ENCODE assay signal across 9 cellular contexts in genomic region chr2:100606740-100607343, GRCh38. TPM values are rescaled to one million over a fixed set of nuclear protein-coding genes. Genes with fewer than 3 reads are reported as not detected.
A peak's percentile ranks its signal among the peaks of the same experiment; 100 is the strongest.
DNase-seq lines count a peak whose midpoint lies in the region; ATAC-seq and TF ChIP-seq lines count a peak whose summit lies in the region.
"Had no signal": no experiment of that assay in that cellular context is flagged by ENCODE, and none has a peak within 500 bp of the region (broad histone marks: within the 10 kb centered on the region; RNA-seq: fewer than 3 reads in every experiment).

No MANE protein-coding gene starts in this region.

- RAD21 ChIA-PET in HCT116 (lab: Charles Lee; ENCODE audit: low non-redundant PET in 1 of 2, low total read pairs in 2 of 2, uncharacterized antibody in 2 of 2, unreplicated experiment in 2 of 2): interaction anchor here (1.0 to 1.5 kb wide), 2 partner anchors 378 to 598 kb away, joined by 3 to 4 read pairs; no protein-coding TSS in a partner anchor

- no peaks in the 10 kb centered on the region for H3K9me2 ChIP-seq in HCT116 (ENCODE audit: insufficient read depth)
- H3K9me2 ChIP-seq in PC-3 (replicated peaks; ENCODE audit: low read length): no peaks in the 10 kb centered on the region

- no peak overlapping the region for H3K9ac ChIP-seq in HCT116 (ENCODE audit: low read length)
- peak overlapping the region; percentile 28 for H3K9ac ChIP-seq in PC-3 (ENCODE audit: low read length)

- H3K4me1 Mint-ChIP-seq in brain: peaks cover 32% of the 10 kb centered on the region
- H3K4me1 Mint-ChIP-seq in immature natural killer cell: no peaks in the 10 kb centered on the region

- H3K4me3 Mint-ChIP-seq in brain: peak overlapping the region in 1 of 5 experiments; percentile 66
- no peak overlapping the region for H3K4me3 Mint-ChIP-seq in immature natural killer cell

- peak; percentile 74 for ATAC-seq in HCT116
- ATAC-seq in PC-3: peak; percentile 66

- TF ChIP-seq RAD21 in HCT116 (IDR thresholded peaks at IDR 0.05; ENCODE audit: low read depth): peak; percentile 88

- BruUV-seq in HCT116 (replicated peaks; lab: Mats Ljungman, UMichigan) (no TSS peak), PC-3 (replicated peaks; lab: Mats Ljungman, UMichigan) (no TSS peak)

- H3K27me3 ChIP-seq in HCT116 (ENCODE audit: insufficient read depth, low read length) (no peaks in the 10 kb centered on the region), PC-3 (ENCODE audit: low read length) (no peaks in the 10 kb centered on the region)

- H3F3A ChIP-seq in PC-3 (ENCODE audit: low read length, unreplicated experiment): no peaks in the 10 kb centered on the region

- DNase-seq in COR-L47 (lab: John Stamatoyannopoulos, UW): peak; percentile 12
- peak; percentile 41 for DNase-seq in HCT116 (ENCODE audit: low read depth, low spot score)
- peak; percentile 78 for DNase-seq in PC-3
- DNase-seq in immature natural killer cell: peak; percentile 27 to 38 (median 29)
- peak; percentile 24 to 32 for DNase-seq in stimulated activated CD4-positive, alpha-beta T cell treated with anti-CD3 and anti-CD28 coated beads, Interleukin-2, amount 100 ng/mL, for 48 hours
- no peak for DNase-seq in stimulated activated naive CD4-positive, alpha-beta T cell treated with Interleukin-2 at 50 U/mL for 16 hours (lab: John Stamatoyannopoulos, UW)
- no peak for DNase-seq in NCI-H1105 (lab: John Stamatoyannopoulos, UW)

- CTCF ChIA-PET in HCT116 (lab: Charles Lee): interaction anchor here (0.6 to 2.2 kb wide), 12 partner anchors 9 to 611 kb away, joined by 3 to 8 read pairs (median 3); no protein-coding TSS in a partner anchor
- CTCF ChIA-PET in PC-3 (lab: Charles Lee): interaction anchor here (0.5 kb wide), 2 partner anchors 212 kb away, joined by 3 to 4 read pairs; no protein-coding TSS in a partner anchor

- H3K36me3 ChIP-seq in HCT116 (ENCODE audit: control insufficient read depth in 1 of 2, insufficient read depth in 2 of 2, low read length in 2 of 2): no peaks in the 10 kb centered on the region
- H3K36me3 ChIP-seq in PC-3 (ENCODE audit: low read depth, low read length): no peaks in the 10 kb centered on the region

- POLR2A ChIA-PET in HCT116 (lab: Charles Lee) (no interaction called here), PC-3 (lab: Charles Lee; ENCODE audit: unreplicated experiment) (no interaction called here)

- H3K4me2 ChIP-seq in HCT116 (ENCODE audit: low read length): peak overlapping the region; percentile 33
- H3K4me2 ChIP-seq in PC-3 (ENCODE audit: low read length): peak overlapping the region; percentile 79

- H3K9me3 Mint-ChIP-seq in brain: no peaks in the 10 kb centered on the region
- H3K9me3 Mint-ChIP-seq in immature natural killer cell: no peaks in the 10 kb centered on the region

- TF ChIP-seq POLR2A in HCT116 (IDR thresholded peaks at IDR 0.05; ENCODE audit: borderline replicate concordance, extremely low read depth, insufficient read depth, insufficient read length): no peak

- TF ChIP-seq CTCF in HCT116 (IDR thresholded peaks at IDR 0.05 in 2 of 3, conservative IDR thresholded peaks at IDR 0.05 in 1 of 3; ENCODE audit: borderline replicate concordance in 1 of 3, insufficient read depth in 1 of 3, low read depth in 2 of 3, low read length in 2 of 3) (peak; percentile 70 to 85 (median 79)), PC-3 (conservative IDR thresholded peaks at IDR 0.05; ENCODE audit: low read depth, low read length) (peak; percentile 95), brain (conservative IDR thresholded peaks at IDR 0.05) (peak; percentile 88 to 94)

- peak overlapping the region in 4 of 5 experiments; percentile 21 to 78 (median 72) for H3K27ac Mint-ChIP-seq in brain
- H3K27ac Mint-ChIP-seq in immature natural killer cell: peak overlapping the region in 4 of 6 donors; percentile 14 to 83 (median 32)

- H3K9me3 ChIP-seq in HCT116 (ENCODE audit: control insufficient read depth in 1 of 2, insufficient read depth in 1 of 2, low read depth in 1 of 2, low read length in 2 of 2): no peaks in the 10 kb centered on the region
- H3K9me3 ChIP-seq in PC-3 (ENCODE audit: low read length): no peaks in the 10 kb centered on the region

- H3K27ac ChIP-seq in HCT116 (ENCODE audit: low read depth, low read length) (no peak overlapping the region), PC-3 (ENCODE audit: low read length) (no peak overlapping the region; the same call in 1 of the 2 replicates)
- H3K27ac ChIP-seq: skin epidermis had no signal

- H3K4me3 ChIP-seq in HCT116 (replicated peaks in 1 of 2; ENCODE audit: low read depth in 1 of 2, low read length in 2 of 2) (no peak overlapping the region), PC-3 (ENCODE audit: low read length) (peak overlapping the region; percentile 57)
- H3K4me3 ChIP-seq: skin epidermis had no signal

- H4K20me1 ChIP-seq in HCT116 (ENCODE audit: insufficient read depth): no peaks in the 10 kb centered on the region
- H4K20me1 ChIP-seq in PC-3 (ENCODE audit: low read length): no peaks in the 10 kb centered on the region

- intact Hi-C loops in HCT116 (cut with micrococcal nuclease) (loop anchor here (5.0 to 10.0 kb wide), 3 partner anchors 395 to 645 kb away; partner anchors contain the start of genes CNOT11 and RPL31), PC-3 (cut with micrococcal nuclease) (loop anchor here (2.0 kb wide), 1 partner anchor 378 kb away; no protein-coding TSS in a partner anchor)

- H2AFZ ChIP-seq in HCT116 (ENCODE audit: low read depth, low read length, poor library complexity, severe bottlenecking) (peak overlapping the region; percentile 86), PC-3 (ENCODE audit: low read length) (peak overlapping the region; percentile 84)

- H3K27me3 Mint-ChIP-seq in brain (peaks cover 5% of the 10 kb centered on the region), immature natural killer cell (ENCODE audit: low read depth in 3 of 3) (peaks cover 2 to 3% (median 3%) of the 10 kb centered on the region in 3 donors)

- H3K4me1 ChIP-seq in HCT116 (ENCODE audit: control insufficient read depth in 1 of 2, insufficient read depth in 2 of 2, low read length in 2 of 2): peaks cover 0 to 17% of the 10 kb centered on the region in 2 experiments; a peak in 1 of 4 replicates
- peaks cover 9% of the 10 kb centered on the region; the same call in 1 of the 2 replicates for H3K4me1 ChIP-seq in PC-3 (ENCODE audit: insufficient read depth, low read length)

- H3K79me2 ChIP-seq in HCT116 (ENCODE audit: insufficient read depth, low read length) (no peaks in the 10 kb centered on the region), PC-3 (ENCODE audit: low read length) (no peaks in the 10 kb centered on the region)

- no peaks in the 10 kb centered on the region for H3K36me3 Mint-ChIP-seq in brain
- H3K36me3 Mint-ChIP-seq in immature natural killer cell: no peaks in the 10 kb centered on the region

TF ChIP-seq in HCT116, 20 proteins besides CTCF, POLR2A, EP300 and RAD21:
- TF ChIP-seq EZH2phosphoT487 (IDR thresholded peaks at IDR 0.05; ENCODE audit: borderline replicate concordance) (no peak), CBX3 (IDR thresholded peaks at IDR 0.05; ENCODE audit: low read depth) (peak; percentile 18; the same call in 1 of the 2 replicates), EGR1 (IDR thresholded peaks at IDR 0.05; ENCODE audit: low read depth) (no peak), REST (IDR thresholded peaks at IDR 0.05; ENCODE audit: low read depth) (no peak)

RNA-seq across cellular contexts. Expression of gene PDCL3, which starts 44.0 kb away (rescaled TPM):
- total RNA-seq in HCT116 (2021; ENCODE audit: unreplicated experiment) (26.3 TPM), PC-3 (2014; rRNA removed) (20.7 and 27.2 TPM in 2 replicates)
- polyA plus RNA-seq in HCT116 (2012): 18.3 and 24.8 TPM in 2 replicates
- polyA plus RNA-seq in brain (ENCODE audit: insufficient read depth, low read depth, low replicate concordance) (34.8 TPM), immature natural killer cell (10 to 100 TPM; 54.7 to 62.1 (median 61.5) TPM)

Comparison
In these comparisons a context has a peak if more than half of its experiments do, and no peak if none do; other contexts are left out.
1. DNase-seq: peak in COR-L47 (single experiment), HCT116 (single experiment), PC-3 (single experiment), immature natural killer cell (3 of 3) and stimulated activated CD4-positive, alpha-beta T cell treated with anti-CD3 and anti-CD28 coated beads, Interleukin-2, amount 100 ng/mL, for 48 hours (2 of 2); none in stimulated activated naive CD4-positive, alpha-beta T cell treated with Interleukin-2 at 50 U/mL for 16 hours (single experiment) and NCI-H1105 (single experiment).
2. Peak in every context shown above with its lines, with median percentiles within 50 percentile points of each other: CTCF ChIP-seq.